Comparison of ENCODE assay signal across 8 cellular contexts in the genomic region with DNA sequence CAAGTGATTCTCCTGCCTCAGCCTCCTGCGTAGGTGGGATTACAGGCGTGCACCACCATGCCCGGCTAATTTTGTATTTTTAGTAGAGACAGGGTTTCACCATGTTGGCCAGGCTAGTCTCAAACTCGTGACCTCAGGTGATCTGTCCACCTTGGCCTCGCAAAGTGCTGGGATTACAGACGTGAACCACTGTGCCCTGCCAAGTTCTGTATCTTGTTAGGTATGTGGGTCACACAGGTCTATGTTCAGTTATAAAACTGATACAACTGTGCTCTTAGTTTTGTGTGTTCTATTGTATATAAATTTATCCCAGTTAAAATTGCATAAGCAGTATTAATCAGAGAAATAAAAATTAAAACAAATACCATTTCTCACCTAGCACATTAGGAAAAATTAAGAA.
DNase-seq lines count a peak whose midpoint lies in the region; ATAC-seq and TF ChIP-seq lines count a peak whose summit lies in the region.
"Not testable (repeated sequence)": the region's sequence is repeated elsewhere in the genome, so short reads cannot be mapped to it uniquely, and the experiment has no call there.

No MANE protein-coding gene starts in this region.

- not testable (repeated sequence) for TF ChIP-seq CTCF in C4-2B (conservative IDR thresholded peaks at IDR 0.05); CD8-positive, alpha-beta T cell (IDR thresholded peaks at IDR 0.05); left ventricle myocardium inferior (IDR thresholded peaks at IDR 0.05; ENCODE audit: borderline replicate concordance)

- not testable (repeated sequence) for H3K36me3 ChIP-seq in CD8-positive, alpha-beta T cell (ENCODE audit: insufficient read depth, low read length)
- H3K36me3 ChIP-seq in left ventricle myocardium inferior = peaks cover 36% of the 10 kb centered on the region
- peaks cover 4 to 27% (median 15%) of the 10 kb centered on the region in 3 experiments for H3K36me3 ChIP-seq in naive thymus-derived CD4-positive, alpha-beta T cell (ENCODE audit: control insufficient read depth in 2 of 3, insufficient read depth in 3 of 3, low read length in 3 of 3)

- H3K36me3 Mint-ChIP-seq in CD8-positive, alpha-beta T cell = peaks cover 58% of the 10 kb centered on the region
- H3K36me3 Mint-ChIP-seq in T-helper 17 cell (ENCODE audit: low read depth); activated naive CD8-positive, alpha-beta T cell: not testable (repeated sequence)
- H3K36me3 Mint-ChIP-seq in activated naive CD4-positive, alpha-beta T cell treated with anti-CD3 and anti-CD28 coated beads, Interleukin-2, amount 10 ng/mL, durations not matched to agents 7 days and 5 days = peaks cover 32% of the 10 kb centered on the region
- peaks cover 43% of the 10 kb centered on the region for H3K36me3 Mint-ChIP-seq in central memory CD8-positive, alpha-beta T cell (ENCODE audit: insufficient read depth)
- peaks cover under 1 to 28% (median 23%) of the 10 kb centered on the region in 5 donors for H3K36me3 Mint-ChIP-seq in naive thymus-derived CD4-positive, alpha-beta T cell

- H3K9me3 Mint-ChIP-seq in CD8-positive, alpha-beta T cell; activated naive CD4-positive, alpha-beta T cell treated with anti-CD3 and anti-CD28 coated beads, Interleukin-2, amount 10 ng/mL, durations not matched to agents 7 days and 5 days; activated naive CD8-positive, alpha-beta T cell (ENCODE audit: low read depth); central memory CD8-positive, alpha-beta T cell; naive thymus-derived CD4-positive, alpha-beta T cell: not testable (repeated sequence)

- POLR2A ChIA-PET in CD8-positive, alpha-beta T cell (lab: Charles Lee) = interaction anchor here (1.1 kb wide), 1 partner anchor 125 kb away, joined by 3 read pairs; no protein-coding TSS in a partner anchor
- POLR2A ChIA-PET in naive thymus-derived CD4-positive, alpha-beta T cell (lab: Charles Lee) = interaction anchor here (1.1 kb wide), 1 partner anchor 122 kb away, joined by 3 read pairs; no protein-coding TSS in a partner anchor

- not testable (repeated sequence) for H3K4me3 ChIP-seq in CD8-positive, alpha-beta T cell (ENCODE audit: low read depth, low read length); left ventricle myocardium inferior; naive thymus-derived CD4-positive, alpha-beta T cell (ENCODE audit: low read length)

- intact Hi-C loops in CD8-positive, alpha-beta T cell (cut with DNase I, micrococcal nuclease) = loop anchor here in 1 of 2 experiments (5.0 kb wide), 1 partner anchor 52 kb away; no protein-coding TSS in a partner anchor
- intact Hi-C loops in left ventricle myocardium inferior (cut with micrococcal nuclease) = not testable (repeated sequence)
- intact Hi-C loops in naive thymus-derived CD4-positive, alpha-beta T cell (cut with micrococcal nuclease) = loop anchor here in 1 of 2 donors (10.0 kb wide), 1 partner anchor 130 kb away; no protein-coding TSS in a partner anchor

- not testable (repeated sequence) for H3K27me3 ChIP-seq in CD8-positive, alpha-beta T cell (ENCODE audit: insufficient read depth, low read length); left ventricle myocardium inferior (ENCODE audit: low read depth); naive thymus-derived CD4-positive, alpha-beta T cell (ENCODE audit: control insufficient read depth in 2 of 2, insufficient read depth in 2 of 2, low read length in 2 of 2)

- CTCF ChIA-PET in CD8-positive, alpha-beta T cell (lab: Charles Lee); activated naive CD4-positive, alpha-beta T cell treated with anti-CD3 and anti-CD28 coated beads, Interleukin-2, amount 10 ng/mL, durations not matched to agents 7 days and 5 days (lab: Charles Lee); naive thymus-derived CD4-positive, alpha-beta T cell (lab: Charles Lee): not testable (repeated sequence)

- not testable (repeated sequence) for H3K4me1 ChIP-seq in CD8-positive, alpha-beta T cell (ENCODE audit: insufficient read depth, low read length); left ventricle myocardium inferior; naive thymus-derived CD4-positive, alpha-beta T cell (ENCODE audit: control insufficient read depth in 2 of 2, insufficient read depth in 2 of 2, low read length in 2 of 2)

- H3K9me3 ChIP-seq in CD8-positive, alpha-beta T cell (ENCODE audit: low read length); T-helper 17 cell (ENCODE audit: control insufficient read depth, low read length, poor library complexity, severe bottlenecking); left ventricle myocardium inferior (replicated peaks); naive thymus-derived CD4-positive, alpha-beta T cell (ENCODE audit: control insufficient read depth in 2 of 3, low read length in 3 of 3): not testable (repeated sequence)

- ATAC-seq in CD8-positive, alpha-beta T cell; T-helper 17 cell; central memory CD8-positive, alpha-beta T cell (replicated peaks; ENCODE audit: extremely low read depth, poor library complexity, severe bottlenecking); naive thymus-derived CD4-positive, alpha-beta T cell: not testable (repeated sequence)

- peak overlapping the region; percentile 52 for H3K27ac Mint-ChIP-seq in CD8-positive, alpha-beta T cell
- H3K27ac Mint-ChIP-seq in T-helper 17 cell = peak overlapping the region; percentile 82
- H3K27ac Mint-ChIP-seq in activated naive CD4-positive, alpha-beta T cell treated with anti-CD3 and anti-CD28 coated beads, Interleukin-2, amount 10 ng/mL, durations not matched to agents 7 days and 5 days = peak overlapping the region; percentile 89
- H3K27ac Mint-ChIP-seq in activated naive CD8-positive, alpha-beta T cell = peak overlapping the region; percentile 41
- peak overlapping the region; percentile 25 for H3K27ac Mint-ChIP-seq in central memory CD8-positive, alpha-beta T cell (ENCODE audit: low read depth)
- H3K27ac Mint-ChIP-seq in naive thymus-derived CD4-positive, alpha-beta T cell = peak overlapping the region in 7 of 9 donors; percentile 12 to 93 (median 85)

- H3K4me1 Mint-ChIP-seq in CD8-positive, alpha-beta T cell (ENCODE audit: low read depth) = peaks cover 30% of the 10 kb centered on the region
- H3K4me1 Mint-ChIP-seq in T-helper 17 cell = not testable (repeated sequence)
- peaks cover 39% of the 10 kb centered on the region for H3K4me1 Mint-ChIP-seq in activated naive CD4-positive, alpha-beta T cell treated with anti-CD3 and anti-CD28 coated beads, Interleukin-2, amount 10 ng/mL, durations not matched to agents 7 days and 5 days
- peaks cover 30% of the 10 kb centered on the region for H3K4me1 Mint-ChIP-seq in activated naive CD8-positive, alpha-beta T cell (ENCODE audit: low read depth)
- H3K4me1 Mint-ChIP-seq in central memory CD8-positive, alpha-beta T cell = peaks cover 25% of the 10 kb centered on the region
- H3K4me1 Mint-ChIP-seq in naive thymus-derived CD4-positive, alpha-beta T cell = peaks cover under 1 to 34% (median 30%) of the 10 kb centered on the region in 7 donors

- H3K27me3 Mint-ChIP-seq in CD8-positive, alpha-beta T cell (ENCODE audit: low read depth); T-helper 17 cell; activated naive CD4-positive, alpha-beta T cell treated with anti-CD3 and anti-CD28 coated beads, Interleukin-2, amount 10 ng/mL, durations not matched to agents 7 days and 5 days; activated naive CD8-positive, alpha-beta T cell; central memory CD8-positive, alpha-beta T cell; naive thymus-derived CD4-positive, alpha-beta T cell: not testable (repeated sequence)

- not testable (repeated sequence) for H3K4me3 Mint-ChIP-seq in CD8-positive, alpha-beta T cell; T-helper 17 cell; activated naive CD4-positive, alpha-beta T cell treated with anti-CD3 and anti-CD28 coated beads, Interleukin-2, amount 10 ng/mL, durations not matched to agents 7 days and 5 days; activated naive CD8-positive, alpha-beta T cell; central memory CD8-positive, alpha-beta T cell
- H3K4me3 Mint-ChIP-seq in naive thymus-derived CD4-positive, alpha-beta T cell = peak overlapping the region in 1 of 10 donors; percentile 50

- H3K27ac ChIP-seq in C4-2B (peak overlapping the region; percentile 36), left ventricle myocardium inferior (replicated peaks) (peak overlapping the region; percentile 30)
- not testable (repeated sequence) for H3K27ac ChIP-seq in CD8-positive, alpha-beta T cell (ENCODE audit: low read depth, low read length); naive thymus-derived CD4-positive, alpha-beta T cell (ENCODE audit: low read depth, low read length)

- DNase-seq in CD8-positive, alpha-beta T cell; T-helper 17 cell; activated naive CD4-positive, alpha-beta T cell treated with anti-CD3 and anti-CD28 coated beads, Interleukin-2, amount 10 ng/mL, durations not matched to agents 7 days and 5 days; central memory CD8-positive, alpha-beta T cell (ENCODE audit: low spot score in 2 of 2); left ventricle myocardium inferior; naive thymus-derived CD4-positive, alpha-beta T cell: not testable (repeated sequence)

Comparison
In these comparisons a context has a peak if more than half of its experiments do, and no peak if none do; other contexts are left out.
1. H3K27ac Mint-ChIP-seq: peak in every context shown above with its lines; median percentile 89 in activated naive CD4-positive, alpha-beta T cell treated with anti-CD3 and anti-CD28 coated beads, Interleukin-2, amount 10 ng/mL, durations not matched to agents 7 days and 5 days; 85 in naive thymus-derived CD4-positive, alpha-beta T cell; 82 in T-helper 17 cell; 52 in CD8-positive, alpha-beta T cell; 41 in activated naive CD8-positive, alpha-beta T cell; 25 in central memory CD8-positive, alpha-beta T cell.